In genomic region chr2:161136696-161137324, GRCh38 we compare ENCODE assay signal across 8 cellular contexts.
DNase-seq lines count a peak whose midpoint lies in the region; ATAC-seq and TF ChIP-seq lines count a peak whose summit lies in the region.

No MANE protein-coding gene starts in this region.

- H3K9me2 ChIP-seq in SU-DHL-6 (replicated peaks; ENCODE audit: insufficient read depth, low read length), result no peaks in the 10 kb centered on the region

- H3K9me3 ChIP-seq in SU-DHL-6 (ENCODE audit: insufficient read depth, low read length), result no peaks in the 10 kb centered on the region

- H2AFZ ChIP-seq in SU-DHL-6 (ENCODE audit: low read depth, low read length, severe bottlenecking), result peak overlapping the region; percentile 16

- DNase-seq in AG10803 (ENCODE audit: low read depth) (peak; percentile 23), fibroblast of peridontal ligament (ENCODE audit: extremely low read depth) (peak; percentile 64), NCI-H1417 treated with DMSO at 0.1 percent for 48 hours (lab: John Stamatoyannopoulos, UW) (no peak), NCI-H2227 treated with DMSO at 0.1 percent for 48 hours (lab: John Stamatoyannopoulos, UW) (no peak)

- H3K27ac ChIP-seq in SU-DHL-6 (ENCODE audit: low read depth, low read length), result no peak overlapping the region
- peak overlapping the region; percentile 81 for H3K27ac ChIP-seq in rectal smooth muscle tissue (ENCODE audit: low read depth, low read length)

- peak overlapping the region; percentile 30 for H3K4me2 ChIP-seq in SU-DHL-6 (ENCODE audit: low read depth, low read length, poor library complexity, severe bottlenecking)

- H3K9ac ChIP-seq in SU-DHL-6 (ENCODE audit: low read length) (no peak overlapping the region), rectal smooth muscle tissue (ENCODE audit: low read length) (no peak overlapping the region)

- H3K27me3 ChIP-seq in SU-DHL-6 (ENCODE audit: low read length) (no peaks in the 10 kb centered on the region), rectal smooth muscle tissue (ENCODE audit: control insufficient read depth, insufficient read depth, low read length) (no peaks in the 10 kb centered on the region)

- no peaks in the 10 kb centered on the region for H4K20me1 ChIP-seq in SU-DHL-6 (ENCODE audit: low read depth, low read length)

- H3F3A ChIP-seq in SU-DHL-6 (ENCODE audit: insufficient read depth), result no peaks in the 10 kb centered on the region

- H3K36me3 ChIP-seq in SU-DHL-6 (ENCODE audit: low read length) (no peaks in the 10 kb centered on the region), rectal smooth muscle tissue (ENCODE audit: control insufficient read depth, insufficient read depth, low read length) (no peaks in the 10 kb centered on the region)

- no peak for TF ChIP-seq CTCF in AG10803 (conservative IDR thresholded peaks at IDR 0.05; ENCODE audit: low read length)
- no peak for TF ChIP-seq CTCF in SU-DHL-6 (IDR thresholded peaks at IDR 0.05; ENCODE audit: insufficient read depth, low read length, poor library complexity, severe bottlenecking)

- ATAC-seq in GM18868 (IDR thresholded peaks at IDR 0.05; ENCODE audit: unreplicated experiment) (peak; percentile 82), HG03064 (IDR thresholded peaks at IDR 0.05; ENCODE audit: low read depth, unreplicated experiment) (peak; percentile 70)

- H3K4me3 ChIP-seq in AG10803 (ENCODE audit: low read length), result no peak overlapping the region
- peak overlapping the region; percentile 20 for H3K4me3 ChIP-seq in SU-DHL-6 (ENCODE audit: insufficient read depth, low read length, poor library complexity, severe bottlenecking)
- H3K4me3 ChIP-seq in rectal smooth muscle tissue (ENCODE audit: low read length), result peak overlapping the region; percentile 57

- H3K4me1 ChIP-seq in rectal smooth muscle tissue (ENCODE audit: control insufficient read depth, insufficient read depth, low read length), result peaks cover 17% of the 10 kb centered on the region

- no peaks in the 10 kb centered on the region for H3K79me2 ChIP-seq in SU-DHL-6 (ENCODE audit: insufficient read depth, low read length)

Comparison
In these comparisons a context has a peak if more than half of its experiments do, and no peak if none do; other contexts are left out.
1. DNase-seq: peak in AG10803 (single experiment) and fibroblast of peridontal ligament (single experiment); none in NCI-H1417 treated with DMSO at 0.1 percent for 48 hours (single experiment) and NCI-H2227 treated with DMSO at 0.1 percent for 48 hours (single experiment).